In the genomic region with DNA sequence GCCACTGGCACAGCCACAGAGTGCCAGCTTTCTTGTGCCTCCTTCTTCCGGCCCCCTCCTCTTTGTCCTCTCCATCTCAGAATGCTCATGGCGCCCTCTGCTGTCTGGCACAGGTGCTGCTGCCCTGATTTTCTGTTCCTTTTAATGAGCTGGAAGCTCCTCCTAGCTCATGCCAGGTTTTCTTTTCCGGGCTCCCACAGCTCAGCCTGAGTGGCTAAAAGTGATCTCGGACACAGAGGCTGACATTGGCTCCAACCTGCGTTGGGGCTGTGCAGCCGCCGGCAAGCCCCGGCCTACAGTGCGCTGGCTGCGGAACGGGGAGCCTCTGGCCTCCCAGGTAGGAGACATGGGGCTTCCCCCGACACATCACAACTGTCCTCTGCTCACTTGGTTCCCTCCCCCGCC, we compare ENCODE assay signal across 1 cellular context.
A peak's percentile ranks its signal among the peaks of the same experiment; 100 is the strongest.
TF ChIP-seq lines count a peak whose summit lies in the region.

No MANE protein-coding gene starts in this region.

TF ChIP-seq in K562, 482 proteins besides CTCF, POLR2A, EP300 and RAD21 (continued from another document):
- TF ChIP-seq, protein P1, sequence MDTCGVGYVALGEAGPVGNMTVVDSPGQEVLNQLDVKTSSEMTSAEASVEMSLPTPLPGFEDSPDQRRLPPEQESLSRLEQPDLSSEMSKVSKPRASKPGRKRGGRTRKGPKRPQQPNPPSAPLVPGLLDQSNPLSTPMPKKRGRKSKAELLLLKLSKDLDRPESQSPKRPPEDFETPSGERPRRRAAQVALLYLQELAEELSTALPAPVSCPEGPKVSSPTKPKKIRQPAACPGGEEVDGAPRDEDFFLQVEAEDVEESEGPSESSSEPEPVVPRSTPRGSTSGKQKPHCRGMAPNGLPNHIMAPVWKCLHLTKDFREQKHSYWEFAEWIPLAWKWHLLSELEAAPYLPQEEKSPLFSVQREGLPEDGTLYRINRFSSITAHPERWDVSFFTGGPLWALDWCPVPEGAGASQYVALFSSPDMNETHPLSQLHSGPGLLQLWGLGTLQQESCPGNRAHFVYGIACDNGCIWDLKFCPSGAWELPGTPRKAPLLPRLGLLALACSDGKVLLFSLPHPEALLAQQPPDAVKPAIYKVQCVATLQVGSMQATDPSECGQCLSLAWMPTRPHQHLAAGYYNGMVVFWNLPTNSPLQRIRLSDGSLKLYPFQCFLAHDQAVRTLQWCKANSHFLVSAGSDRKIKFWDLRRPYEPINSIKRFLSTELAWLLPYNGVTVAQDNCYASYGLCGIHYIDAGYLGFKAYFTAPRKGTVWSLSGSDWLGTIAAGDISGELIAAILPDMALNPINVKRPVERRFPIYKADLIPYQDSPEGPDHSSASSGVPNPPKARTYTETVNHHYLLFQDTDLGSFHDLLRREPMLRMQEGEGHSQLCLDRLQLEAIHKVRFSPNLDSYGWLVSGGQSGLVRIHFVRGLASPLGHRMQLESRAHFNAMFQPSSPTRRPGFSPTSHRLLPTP (IDR thresholded peaks at IDR 0.05; ENCODE audit: borderline replicate concordance, extremely low read depth, insufficient read length), result no peak
- TF ChIP-seq HMG20B (CRISPR knock-in tag; IDR thresholded peaks at IDR 0.05), result no peak
- TF ChIP-seq SRSF7 (optimal IDR thresholded peaks at IDR 0.05; ENCODE audit: low read depth, low read length), result no peak
- TF ChIP-seq GABPB2 (CRISPR knock-in tag; conservative IDR thresholded peaks at IDR 0.05), result no peak
- no peak for TF ChIP-seq NFIX (CRISPR knock-in tag; IDR thresholded peaks at IDR 0.05; ENCODE audit: low read depth)
- no peak for TF ChIP-seq GATA2 (CRISPR knock-in tag; IDR thresholded peaks at IDR 0.05)
- TF ChIP-seq, protein P2, sequence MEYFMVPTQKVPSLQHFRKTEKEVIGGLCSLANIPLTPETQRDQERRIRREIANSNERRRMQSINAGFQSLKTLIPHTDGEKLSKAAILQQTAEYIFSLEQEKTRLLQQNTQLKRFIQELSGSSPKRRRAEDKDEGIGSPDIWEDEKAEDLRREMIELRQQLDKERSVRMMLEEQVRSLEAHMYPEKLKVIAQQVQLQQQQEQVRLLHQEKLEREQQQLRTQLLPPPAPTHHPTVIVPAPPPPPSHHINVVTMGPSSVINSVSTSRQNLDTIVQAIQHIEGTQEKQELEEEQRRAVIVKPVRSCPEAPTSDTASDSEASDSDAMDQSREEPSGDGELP (CRISPR knock-in tag; IDR thresholded peaks at IDR 0.05; ENCODE audit: borderline replicate concordance), result no peak
- TF ChIP-seq, protein P3, sequence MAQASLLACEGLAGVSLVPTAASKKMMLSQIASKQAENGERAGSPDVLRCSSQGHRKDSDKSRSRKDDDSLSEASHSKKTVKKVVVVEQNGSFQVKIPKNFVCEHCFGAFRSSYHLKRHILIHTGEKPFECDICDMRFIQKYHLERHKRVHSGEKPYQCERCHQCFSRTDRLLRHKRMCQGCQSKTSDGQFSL (CRISPR knock-in tag; IDR thresholded peaks at IDR 0.05), result 0 out of 2 replicates have a peak, but pooled peaks have one; percentile 42
- TF ChIP-seq, protein P3 (tag; IDR thresholded peaks at IDR 0.05), result no peak
- no peak for TF ChIP-seq ATF1 (CRISPR knock-in tag; IDR thresholded peaks at IDR 0.05)
- 0 out of 2 replicates have a peak, but pooled peaks have one; percentile 17 for TF ChIP-seq ATF1 (tag; IDR thresholded peaks at IDR 0.05)
- no peak for TF ChIP-seq E2F3 (CRISPR knock-in tag; IDR thresholded peaks at IDR 0.05)
- TF ChIP-seq, protein P4, sequence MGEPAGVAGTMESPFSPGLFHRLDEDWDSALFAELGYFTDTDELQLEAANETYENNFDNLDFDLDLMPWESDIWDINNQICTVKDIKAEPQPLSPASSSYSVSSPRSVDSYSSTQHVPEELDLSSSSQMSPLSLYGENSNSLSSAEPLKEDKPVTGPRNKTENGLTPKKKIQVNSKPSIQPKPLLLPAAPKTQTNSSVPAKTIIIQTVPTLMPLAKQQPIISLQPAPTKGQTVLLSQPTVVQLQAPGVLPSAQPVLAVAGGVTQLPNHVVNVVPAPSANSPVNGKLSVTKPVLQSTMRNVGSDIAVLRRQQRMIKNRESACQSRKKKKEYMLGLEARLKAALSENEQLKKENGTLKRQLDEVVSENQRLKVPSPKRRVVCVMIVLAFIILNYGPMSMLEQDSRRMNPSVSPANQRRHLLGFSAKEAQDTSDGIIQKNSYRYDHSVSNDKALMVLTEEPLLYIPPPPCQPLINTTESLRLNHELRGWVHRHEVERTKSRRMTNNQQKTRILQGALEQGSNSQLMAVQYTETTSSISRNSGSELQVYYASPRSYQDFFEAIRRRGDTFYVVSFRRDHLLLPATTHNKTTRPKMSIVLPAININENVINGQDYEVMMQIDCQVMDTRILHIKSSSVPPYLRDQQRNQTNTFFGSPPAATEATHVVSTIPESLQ (CRISPR knock-in tag; IDR thresholded peaks at IDR 0.05), result no peak
- TF ChIP-seq ZC3H11A (IDR thresholded peaks at IDR 0.05; ENCODE audit: low read depth, low read length), result no peak
- TF ChIP-seq SMARCA5 (IDR thresholded peaks at IDR 0.05), result no peak
- TF ChIP-seq PYGO2 (tag; IDR thresholded peaks at IDR 0.05), result no peak
- TF ChIP-seq, protein P5, sequence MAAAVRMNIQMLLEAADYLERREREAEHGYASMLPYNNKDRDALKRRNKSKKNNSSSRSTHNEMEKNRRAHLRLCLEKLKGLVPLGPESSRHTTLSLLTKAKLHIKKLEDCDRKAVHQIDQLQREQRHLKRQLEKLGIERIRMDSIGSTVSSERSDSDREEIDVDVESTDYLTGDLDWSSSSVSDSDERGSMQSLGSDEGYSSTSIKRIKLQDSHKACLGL (CRISPR knock-in tag; IDR thresholded peaks at IDR 0.05; ENCODE audit: borderline replicate concordance, poor library complexity, severe bottlenecking), result no peak
- peak; percentile 83 to 99; a peak in 3 of 4 replicates for TF ChIP-seq MAZ (CRISPR knock-in tag; conservative IDR thresholded peaks at IDR 0.05 in 1 of 2, IDR thresholded peaks at IDR 0.05 in 1 of 2)
- TF ChIP-seq, protein P6, sequence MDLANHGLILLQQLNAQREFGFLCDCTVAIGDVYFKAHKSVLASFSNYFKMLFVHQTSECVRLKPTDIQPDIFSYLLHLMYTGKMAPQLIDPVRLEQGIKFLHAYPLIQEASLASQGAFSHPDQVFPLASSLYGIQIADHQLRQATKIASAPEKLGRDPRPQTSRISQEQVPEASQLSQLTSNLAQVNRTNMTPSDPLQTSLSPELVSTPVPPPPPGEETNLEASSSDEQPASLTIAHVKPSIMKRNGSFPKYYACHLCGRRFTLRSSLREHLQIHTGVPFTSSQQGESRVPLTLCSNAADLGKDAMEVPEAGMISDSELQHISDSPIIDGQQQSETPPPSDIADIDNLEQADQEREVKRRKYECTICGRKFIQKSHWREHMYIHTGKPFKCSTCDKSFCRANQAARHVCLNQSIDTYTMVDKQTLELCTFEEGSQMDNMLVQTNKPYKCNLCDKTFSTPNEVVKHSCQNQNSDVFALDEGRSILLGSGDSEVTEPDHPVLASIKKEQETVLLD (IDR thresholded peaks at IDR 0.05), result no peak
- TF ChIP-seq SRSF9 (IDR thresholded peaks at IDR 0.05; ENCODE audit: borderline replicate concordance, low read depth, low read length), result no peak
- no peak for TF ChIP-seq ZFX (CRISPR knock-in tag; IDR thresholded peaks at IDR 0.05)
- TF ChIP-seq ZNF184 (CRISPR knock-in tag; IDR thresholded peaks at IDR 0.05), result no peak
- no peak for TF ChIP-seq ZNF316 (IDR thresholded peaks at IDR 0.05)
- TF ChIP-seq, protein P7, sequence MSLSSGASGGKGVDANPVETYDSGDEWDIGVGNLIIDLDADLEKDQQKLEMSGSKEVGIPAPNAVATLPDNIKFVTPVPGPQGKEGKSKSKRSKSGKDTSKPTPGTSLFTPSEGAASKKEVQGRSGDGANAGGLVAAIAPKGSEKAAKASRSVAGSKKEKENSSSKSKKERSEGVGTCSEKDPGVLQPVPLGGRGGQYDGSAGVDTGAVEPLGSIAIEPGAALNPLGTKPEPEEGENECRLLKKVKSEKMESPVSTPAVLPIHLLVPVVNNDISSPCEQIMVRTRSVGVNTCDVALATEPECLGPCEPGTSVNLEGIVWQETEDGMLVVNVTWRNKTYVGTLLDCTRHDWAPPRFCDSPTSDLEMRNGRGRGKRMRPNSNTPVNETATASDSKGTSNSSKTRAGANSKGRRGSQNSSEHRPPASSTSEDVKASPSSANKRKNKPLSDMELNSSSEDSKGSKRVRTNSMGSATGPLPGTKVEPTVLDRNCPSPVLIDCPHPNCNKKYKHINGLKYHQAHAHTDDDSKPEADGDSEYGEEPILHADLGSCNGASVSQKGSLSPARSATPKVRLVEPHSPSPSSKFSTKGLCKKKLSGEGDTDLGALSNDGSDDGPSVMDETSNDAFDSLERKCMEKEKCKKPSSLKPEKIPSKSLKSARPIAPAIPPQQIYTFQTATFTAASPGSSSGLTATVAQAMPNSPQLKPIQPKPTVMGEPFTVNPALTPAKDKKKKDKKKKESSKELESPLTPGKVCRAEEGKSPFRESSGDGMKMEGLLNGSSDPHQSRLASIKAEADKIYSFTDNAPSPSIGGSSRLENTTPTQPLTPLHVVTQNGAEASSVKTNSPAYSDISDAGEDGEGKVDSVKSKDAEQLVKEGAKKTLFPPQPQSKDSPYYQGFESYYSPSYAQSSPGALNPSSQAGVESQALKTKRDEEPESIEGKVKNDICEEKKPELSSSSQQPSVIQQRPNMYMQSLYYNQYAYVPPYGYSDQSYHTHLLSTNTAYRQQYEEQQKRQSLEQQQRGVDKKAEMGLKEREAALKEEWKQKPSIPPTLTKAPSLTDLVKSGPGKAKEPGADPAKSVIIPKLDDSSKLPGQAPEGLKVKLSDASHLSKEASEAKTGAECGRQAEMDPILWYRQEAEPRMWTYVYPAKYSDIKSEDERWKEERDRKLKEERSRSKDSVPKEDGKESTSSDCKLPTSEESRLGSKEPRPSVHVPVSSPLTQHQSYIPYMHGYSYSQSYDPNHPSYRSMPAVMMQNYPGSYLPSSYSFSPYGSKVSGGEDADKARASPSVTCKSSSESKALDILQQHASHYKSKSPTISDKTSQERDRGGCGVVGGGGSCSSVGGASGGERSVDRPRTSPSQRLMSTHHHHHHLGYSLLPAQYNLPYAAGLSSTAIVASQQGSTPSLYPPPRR (CRISPR knock-in tag; IDR thresholded peaks at IDR 0.05; ENCODE audit: borderline replicate concordance), result no peak
- no peak for TF ChIP-seq MCM5 (IDR thresholded peaks at IDR 0.05; ENCODE audit: low read depth)
- TF ChIP-seq, protein P8, sequence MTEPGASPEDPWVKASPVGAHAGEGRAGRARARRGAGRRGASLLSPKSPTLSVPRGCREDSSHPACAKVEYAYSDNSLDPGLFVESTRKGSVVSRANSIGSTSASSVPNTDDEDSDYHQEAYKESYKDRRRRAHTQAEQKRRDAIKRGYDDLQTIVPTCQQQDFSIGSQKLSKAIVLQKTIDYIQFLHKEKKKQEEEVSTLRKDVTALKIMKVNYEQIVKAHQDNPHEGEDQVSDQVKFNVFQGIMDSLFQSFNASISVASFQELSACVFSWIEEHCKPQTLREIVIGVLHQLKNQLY (CRISPR knock-in tag; conservative IDR thresholded peaks at IDR 0.05), result no peak
- TF ChIP-seq ZC3H8 (IDR thresholded peaks at IDR 0.05), result no peak
